In genomic region chr6:5293692-5294091, GRCh38 we compare ENCODE assay signal across 22 cellular contexts.
"Had no signal": no experiment of that assay in that cellular context is flagged by ENCODE, and none has a peak within 500 bp of the region (broad histone marks: within the 10 kb centered on the region; RNA-seq: fewer than 3 reads in every experiment).

No MANE protein-coding gene starts in this region.

- H3K27ac ChIP-seq: adrenal gland, breast epithelium, KMS-11, PC-9 had no signal

- H3K27me3 ChIP-seq: adrenal gland, breast epithelium had no signal

- H3K9me3 Mint-ChIP-seq: activated CD4-positive, alpha-beta memory T cell treated with anti-CD3 and anti-CD28 coated beads, Interleukin-2, amount 10 ng/mL, durations not matched to agents 7 days and 5 days; activated naive CD8-positive, alpha-beta T cell treated with anti-CD3 and anti-CD28 coated beads, Interleukin-2, amount 10 ng/mL, durations not matched to agents 7 days and 5 days had no signal

- H3K4me3 Mint-ChIP-seq: activated CD4-positive, alpha-beta memory T cell treated with anti-CD3 and anti-CD28 coated beads, Interleukin-2, amount 10 ng/mL, durations not matched to agents 7 days and 5 days; activated naive CD8-positive, alpha-beta T cell treated with anti-CD3 and anti-CD28 coated beads, Interleukin-2, amount 10 ng/mL, durations not matched to agents 7 days and 5 days had no signal

- H3K27me3 Mint-ChIP-seq: activated CD4-positive, alpha-beta memory T cell treated with anti-CD3 and anti-CD28 coated beads, Interleukin-2, amount 10 ng/mL, durations not matched to agents 7 days and 5 days; activated naive CD8-positive, alpha-beta T cell treated with anti-CD3 and anti-CD28 coated beads, Interleukin-2, amount 10 ng/mL, durations not matched to agents 7 days and 5 days had no signal

- DNase-seq: activated CD4-positive, alpha-beta memory T cell treated with anti-CD3 and anti-CD28 coated beads, Interleukin-2, amount 10 ng/mL, durations not matched to agents 7 days and 5 days; activated CD4-positive, alpha-beta T cell treated with anti-CD3 and anti-CD28 coated beads, Interleukin-2, amount 50 U/mL, for 1 hour; activated CD4-positive, CD25-positive, alpha-beta regulatory T cell; activated CD8-positive, alpha-beta memory T cell treated with anti-CD3 and anti-CD28 coated beads, Interleukin-2, amount 50 U/mL, for 4 hours; activated naive CD4-positive, alpha-beta T cell treated with anti-CD3 and anti-CD28 coated beads, Interleukin-2, amount 50 U/mL, for 16 hours; activated naive CD8-positive, alpha-beta T cell treated with anti-CD3 and anti-CD28 coated beads, Interleukin-2, amount 10 ng/mL, durations not matched to agents 7 days and 5 days; activated T-cell treated with anti-CD3 and anti-CD28 coated beads, Interleukin-2, amount 50 U/mL, for 72 hours; adrenal gland; anterior cingulate cortex; caudate nucleus; NCI-H1092 treated with DMSO at 0.1 percent for 48 hours; NCI-H1436; NCI-H1694 treated with DMSO at 0.1 percent for 48 hours; NCI-H2029 treated with DMSO at 0.1 percent for 48 hours; NCI-H345; NCI-H510A; NCI-H526 treated with DMSO at 0.1 percent for 48 hours; PC-9; SIG-M5; T1000 had no signal

- H3K36me3 ChIP-seq: adrenal gland, breast epithelium had no signal

- H3K9me3 ChIP-seq: adrenal gland, breast epithelium had no signal

- H3K4me3 ChIP-seq: adrenal gland, breast epithelium, PC-9 had no signal

- H3K27ac Mint-ChIP-seq: activated CD4-positive, alpha-beta memory T cell treated with anti-CD3 and anti-CD28 coated beads, Interleukin-2, amount 10 ng/mL, durations not matched to agents 7 days and 5 days had no signal

- H3K4me1 ChIP-seq: adrenal gland, breast epithelium had no signal
